In genomic region chr1:1374068-1374860, GRCh38 we compare ENCODE assay signal across 6 cellular contexts. TPM values are rescaled to one million over a fixed set of nuclear protein-coding genes. Genes with fewer than 3 reads are reported as not detected.
A peak's percentile ranks its signal among the peaks of the same experiment; 100 is the strongest.
DNase-seq lines count a peak whose midpoint lies in the region; ATAC-seq lines count a peak whose summit lies in the region.

No MANE protein-coding gene starts in this region.

- H3K27ac ChIP-seq in SJSA1, result peak overlapping the region; percentile 86

- DNase-seq in SJSA1 (ENCODE audit: low read depth in 1 of 2, low spot score in 2 of 2) (no peak), AG08396 (ENCODE audit: low spot score) (no peak), CD1c-positive myeloid dendritic cell (ENCODE audit: extremely low spot score) (no peak)

- peaks cover 36% of the 10 kb centered on the region for H3K4me1 ChIP-seq in SJSA1 (replicated peaks)

- no peaks in the 10 kb centered on the region for H3K27me3 ChIP-seq in SJSA1 (replicated peaks)

- H3K36me3 ChIP-seq in SJSA1, result peaks cover 54% of the 10 kb centered on the region

- H3K4me3 ChIP-seq in SJSA1 (peak overlapping the region; percentile 88), iPS-18c (ENCODE audit: insufficient read depth, low read depth, low read length) (peak overlapping the region; percentile 88)

- H3K9me3 ChIP-seq in SJSA1 (replicated peaks) (no peaks in the 10 kb centered on the region), iPS-18c (ENCODE audit: control insufficient read depth, insufficient read depth, low read length) (peaks cover 2% of the 10 kb centered on the region)

- ATAC-seq in GM21619 (IDR thresholded peaks at IDR 0.05; ENCODE audit: unreplicated experiment) (peak; percentile 2), HG02840 (IDR thresholded peaks at IDR 0.05; ENCODE audit: low FRiP score, unreplicated experiment) (no peak)

RNA-seq across cellular contexts. Expression of gene AURKAIP1, which starts 0.7 kb away (rescaled TPM):
- 180 and 360 TPM in 2 replicates for total RNA-seq in SJSA1 (2014; rRNA removed; shearing (Covaris generic))

RNA-seq across cellular contexts. Expression of gene MXRA8, which starts 15.9 kb away (rescaled TPM):
- total RNA-seq in SJSA1 (2014; rRNA removed; shearing (Covaris generic)), result 192 and 224 TPM in 2 replicates

RNA-seq across cellular contexts. Expression of gene CCNL2, which starts 24.9 kb away (rescaled TPM):
- 69.4 and 79.0 TPM in 2 replicates for total RNA-seq in SJSA1 (2014; rRNA removed; shearing (Covaris generic))

RNA-seq across cellular contexts. Expression of gene DVL1, which starts 25.0 kb away (rescaled TPM):
- total RNA-seq in SJSA1 (2014; rRNA removed; shearing (Covaris generic)), result 85.2 and 95.9 TPM in 2 replicates

RNA-seq across cellular contexts. Expression of gene MRPL20, which starts 32.8 kb away (rescaled TPM):
- total RNA-seq in SJSA1 (2014; rRNA removed; shearing (Covaris generic)), result 184 and 203 TPM in 2 replicates
